In genomic region chr18:59075923-59076322, GRCh38 we compare ENCODE assay signal across 20 cellular contexts.
DNase-seq lines count a peak whose midpoint lies in the region; ATAC-seq, FAIRE-seq and TF ChIP-seq lines count a peak whose summit lies in the region.
"Had no signal": no experiment of that assay in that cellular context is flagged by ENCODE, and none has a peak within 500 bp of the region (broad histone marks: within the 10 kb centered on the region; RNA-seq: fewer than 3 reads in every experiment).

No MANE protein-coding gene starts in this region.

- ATAC-seq in left lobe of liver (peak; percentile 25), GM18909 (IDR thresholded peaks at IDR 0.05; ENCODE audit: poor library complexity, unreplicated experiment) (no peak)
- ATAC-seq: SK-N-SH treated with all-trans-retinoic acid at 6 μM for 48 hours, T-cell had no signal

- TF ChIP-seq CTCF in D721Med (IDR thresholded peaks at IDR 0.05; ENCODE audit: insufficient read depth, missing control alignments), result no peak

- FAIRE-seq in D721Med (lab: Jason Lieb, UNC), result peak; percentile 91
- FAIRE-seq: GM12891, GM18507, H54 had no signal

- DNase-seq in DMS53 (lab: John Stamatoyannopoulos, UW) (peak; percentile 84), DMS53 treated with DMSO at 0.1 percent for 48 hours (lab: John Stamatoyannopoulos, UW; ENCODE audit: unreplicated experiment) (no peak), D721Med (ENCODE audit: insufficient read length, low spot score) (no peak), dermis blood vessel endothelial cell (peak; percentile 72), left lobe of liver (ENCODE audit: low spot score) (no peak), NCI-H1694 (lab: John Stamatoyannopoulos, UW) (no peak), HCEC 1CT (no peak)
- DNase-seq: DMS 273 treated with DMSO at 0.1 percent for 48 hours, HFFc6, KG1, NCI-H187 treated with DMSO at 0.1 percent for 48 hours, NCI-H2171, OCI-M1, SHP77 treated with DMSO at 0.1 percent for 48 hours, T-cell had no signal

Comparison
In these comparisons a context has a peak if more than half of its experiments do, and no peak if none do; other contexts are left out.
1. DNase-seq: peak in DMS53 (single experiment) and dermis blood vessel endothelial cell (single experiment); none in DMS53 treated with DMSO at 0.1 percent for 48 hours (single experiment), D721Med (single experiment), left lobe of liver (single experiment), NCI-H1694 (single experiment) and HCEC 1CT (single experiment).